Comparison of ENCODE assay signal across 1 cellular context in the genomic region with DNA sequence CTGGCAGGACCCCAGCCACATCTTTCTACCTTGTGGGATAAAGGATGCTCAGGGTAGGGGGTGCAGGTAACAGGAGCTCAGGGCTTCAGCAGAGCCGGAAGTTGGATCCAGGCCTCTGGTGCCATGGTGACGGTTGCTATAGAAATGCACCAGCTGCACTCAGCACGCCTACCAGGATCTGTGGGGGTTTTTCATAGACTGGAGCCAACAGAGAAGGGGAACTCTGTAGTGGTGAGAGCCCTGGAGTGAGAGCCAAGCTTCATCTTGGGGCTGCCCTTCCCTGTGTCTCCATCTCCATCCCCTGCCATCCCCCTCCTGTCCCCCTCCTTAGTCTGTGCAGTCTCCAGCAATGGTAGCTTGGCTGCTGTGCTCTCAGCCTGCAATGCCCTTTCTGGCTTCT.
TF ChIP-seq lines count a peak whose summit lies in the region.

No MANE protein-coding gene starts in this region.

TF ChIP-seq in WTC11, 78 proteins besides CTCF, POLR2A, EP300 and RAD21 (continued from another document):
- TF ChIP-seq, protein P1, sequence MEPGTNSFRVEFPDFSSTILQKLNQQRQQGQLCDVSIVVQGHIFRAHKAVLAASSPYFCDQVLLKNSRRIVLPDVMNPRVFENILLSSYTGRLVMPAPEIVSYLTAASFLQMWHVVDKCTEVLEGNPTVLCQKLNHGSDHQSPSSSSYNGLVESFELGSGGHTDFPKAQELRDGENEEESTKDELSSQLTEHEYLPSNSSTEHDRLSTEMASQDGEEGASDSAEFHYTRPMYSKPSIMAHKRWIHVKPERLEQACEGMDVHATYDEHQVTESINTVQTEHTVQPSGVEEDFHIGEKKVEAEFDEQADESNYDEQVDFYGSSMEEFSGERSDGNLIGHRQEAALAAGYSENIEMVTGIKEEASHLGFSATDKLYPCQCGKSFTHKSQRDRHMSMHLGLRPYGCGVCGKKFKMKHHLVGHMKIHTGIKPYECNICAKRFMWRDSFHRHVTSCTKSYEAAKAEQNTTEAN (CRISPR knock-in tag; IDR thresholded peaks at IDR 0.05): no peak
- TF ChIP-seq ZNF317 (CRISPR knock-in tag; IDR thresholded peaks at IDR 0.05; ENCODE audit: borderline replicate concordance, low read depth): no peak
TF ChIP-seq in WTC11: peak in this region for 0.
